Comparison of ENCODE assay signal across 10 cellular contexts in genomic region chr16:48912360-48912759, GRCh38.
"Had no signal": no experiment of that assay in that cellular context is flagged by ENCODE, and none has a peak within 500 bp of the region (broad histone marks: within the 10 kb centered on the region; RNA-seq: fewer than 3 reads in every experiment).

No MANE protein-coding gene starts in this region.

- H3K27ac ChIP-seq: left lung, ovary, testis had no signal

- H3K36me3 ChIP-seq: left lung, ovary had no signal

- ATAC-seq: effector memory CD8-positive, alpha-beta T cell; left lung; stimulated activated naive CD8-positive, alpha-beta T cell treated with anti-CD3 and anti-CD28 coated beads, Interleukin-15, amount 100 ng/mL, for 72 hours had no signal

- H3K4me3 ChIP-seq: left lung, ovary, testis had no signal

- H3K27me3 ChIP-seq: ovary, testis had no signal

- H3K9me3 ChIP-seq: left lung, ovary, testis had no signal

- DNase-seq: activated CD4-positive, alpha-beta memory T cell treated with anti-CD3 and anti-CD28 coated beads for 36 hours; activated CD4-positive, alpha-beta T cell treated with anti-CD3 and anti-CD28 coated beads for 1 hour; activated gamma-delta T cell; activated T-cell treated with anti-CD3 and anti-CD28 coated beads, Interleukin-2, amount 50 U/mL, for 48 hours; effector memory CD8-positive, alpha-beta T cell; left lung; ovary; stimulated activated CD4-positive, alpha-beta T cell treated with anti-CD3 and anti-CD28 coated beads, Interleukin-2, amount 100 ng/mL, for 48 hours; stimulated activated naive CD8-positive, alpha-beta T cell treated with anti-CD3 and anti-CD28 coated beads, Interleukin-15, amount 100 ng/mL, for 72 hours had no signal

- H3K4me1 ChIP-seq: left lung, testis had no signal
